In genomic region chr1:36502616-36503015, GRCh38 we compare ENCODE assay signal across 24 cellular contexts. TPM values are rescaled to one million over a fixed set of nuclear protein-coding genes. Genes with fewer than 3 reads are reported as not detected.
DNase-seq lines count a peak whose midpoint lies in the region; ATAC-seq, FAIRE-seq and TF ChIP-seq lines count a peak whose summit lies in the region.
"Had no signal": no experiment of that assay in that cellular context is flagged by ENCODE, and none has a peak within 500 bp of the region (broad histone marks: within the 10 kb centered on the region; RNA-seq: fewer than 3 reads in every experiment).

No MANE protein-coding gene starts in this region.

- FAIRE-seq in HepG2 (lab: Jason Lieb, UNC) = no peak
- FAIRE-seq in K562 (lab: Jason Lieb, UNC) = no peak
- FAIRE-seq: GM12891, GM18507, H1 had no signal

- TF ChIP-seq POLR2A in HepG2 (IDR thresholded peaks at IDR 0.05; ENCODE audit: insufficient read depth in 1 of 2, low read depth in 2 of 2, low read length in 2 of 2) (no peak), right lobe of liver (IDR thresholded peaks at IDR 0.05) (no peak), K562 (conservative IDR thresholded peaks at IDR 0.05) (no peak)

- no peaks in the 10 kb centered on the region for H3K9me3 Mint-ChIP-seq in GM23338
- H3K9me3 Mint-ChIP-seq: CD4-positive, alpha-beta memory T cell had no signal

- CTCF ChIA-PET in HepG2 (lab: Yijun Ruan, JAX; ENCODE audit: low intra/inter-chr PET ratio, low total read pairs) (no interaction called here), K562 (lab: Yijun Ruan, JAX; ENCODE audit: low intra/inter-chr PET ratio) (no interaction called here)

- H4K20me1 ChIP-seq in HepG2 (ENCODE audit: insufficient read depth, low read length) (no peaks in the 10 kb centered on the region), K562 (replicated peaks; ENCODE audit: control insufficient read depth, insufficient read depth, low read length) (no peaks in the 10 kb centered on the region), GM23338 (replicated peaks; ENCODE audit: insufficient read depth) (no peaks in the 10 kb centered on the region)

- H3K9ac ChIP-seq in HepG2 (ENCODE audit: insufficient read depth, low read depth, low read length) (no peak overlapping the region), K562 (ENCODE audit: insufficient read depth in 1 of 2, low read depth in 2 of 2, low read length in 2 of 2) (no peak overlapping the region)

- H3K9me1 ChIP-seq in K562 (ENCODE audit: control insufficient read depth, insufficient read depth, low read length) = no peaks in the 10 kb centered on the region

- no peaks in the 10 kb centered on the region for H3K36me3 ChIP-seq in HepG2 (replicated peaks in 1 of 2; ENCODE audit: control insufficient read depth in 1 of 2, insufficient read depth in 2 of 2, low read length in 2 of 2)
- H3K36me3 ChIP-seq in right lobe of liver = no peaks in the 10 kb centered on the region
- no peaks in the 10 kb centered on the region for H3K36me3 ChIP-seq in K562 (ENCODE audit: control insufficient read depth, insufficient read depth, low read length)
- no peaks in the 10 kb centered on the region for H3K36me3 ChIP-seq in GM23338 (ENCODE audit: insufficient read depth)

- 52% methylated on average over 2 of the region's 2 CpGs for WGBS in HepG2 (ENCODE audit: low lambda C conversion rate)
- WGBS in right lobe of liver (ENCODE audit: insufficient coverage, low coverage, low lambda C conversion rate, missing lambda C conversion rate) = 77% methylated on average over 2 of the region's 2 CpGs
- WGBS in K562 (ENCODE audit: insufficient coverage, low coverage, missing lambda C conversion rate) = 0% methylated on average over 2 of the region's 2 CpGs

- BruUV-seq in HepG2 (replicated peaks; lab: Mats Ljungman, UMichigan) = no TSS peak
- no TSS peak for BruUV-seq in K562 (replicated peaks; lab: Mats Ljungman, UMichigan)

- no peak for DNase-seq in HepG2 (ENCODE audit: low spot score)
- no peak for DNase-seq in right lobe of liver
- DNase-seq in K562 (ENCODE audit: extremely low read depth in 1 of 4, low spot score in 3 of 4) = no peak
- peak; percentile 14 for DNase-seq in mesenteric fat pad (ENCODE audit: low spot score)
- no peak for DNase-seq in NCI-H1417 (lab: John Stamatoyannopoulos, UW)
- no peak for DNase-seq in GM23338 (ENCODE audit: low spot score)
- DNase-seq: C1 segment of cervical spinal cord; Calu3; CD4-positive, alpha-beta memory T cell; COR-L47; DMS53; DMS79 treated with DMSO at 0.1 percent for 48 hours; GF-D8; H7; HCEC 1CT had no signal

- H3K27me3 Mint-ChIP-seq in GM23338 (ENCODE audit: insufficient read depth, low read depth, poor library complexity) = peaks cover 3% of the 10 kb centered on the region

- H3K27me3 ChIP-seq in HepG2 (ENCODE audit: control insufficient read depth in 1 of 2, insufficient read depth in 2 of 2, low read length in 2 of 2) = no peaks in the 10 kb centered on the region
- no peaks in the 10 kb centered on the region for H3K27me3 ChIP-seq in right lobe of liver
- H3K27me3 ChIP-seq in K562 (ENCODE audit: control insufficient read depth in 2 of 2, insufficient read depth in 2 of 2, low read length in 2 of 2) = peaks cover 5 to 7% of the 10 kb centered on the region in 2 experiments; a peak in 3 of 5 replicates
- peaks cover 2% of the 10 kb centered on the region; the same call in 1 of the 2 replicates for H3K27me3 ChIP-seq in GM23338 (ENCODE audit: insufficient read depth)

- H2AFZ ChIP-seq in HepG2 (ENCODE audit: low read length) = no peak overlapping the region
- H2AFZ ChIP-seq in K562 (ENCODE audit: low read depth, low read length) = no peak overlapping the region
- no peak overlapping the region for H2AFZ ChIP-seq in GM23338

- no peaks in the 10 kb centered on the region for H3K36me3 Mint-ChIP-seq in GM23338 (ENCODE audit: low read depth)
- H3K36me3 Mint-ChIP-seq: CD4-positive, alpha-beta memory T cell had no signal

- no peak for TF ChIP-seq RAD21 in HepG2 (CRISPR knock-in tag; IDR thresholded peaks at IDR 0.05)
- TF ChIP-seq RAD21 in K562 (CRISPR knock-in tag; conservative IDR thresholded peaks at IDR 0.05 in 1 of 2, IDR thresholded peaks at IDR 0.05 in 1 of 2) = no peak

- no peak overlapping the region for H3K27ac ChIP-seq in HepG2 (ENCODE audit: extremely low read length, insufficient read depth, low read length)
- H3K27ac ChIP-seq in right lobe of liver = no peak overlapping the region
- no peak overlapping the region for H3K27ac ChIP-seq in K562 (ENCODE audit: extremely low read depth, low read depth, low read length)
- H3K27ac ChIP-seq in GM23338 (ENCODE audit: low read depth) = no peak overlapping the region

- H3K4me1 ChIP-seq in HepG2 (ENCODE audit: insufficient read depth, low read length) (peaks cover 46% of the 10 kb centered on the region), right lobe of liver (no peaks in the 10 kb centered on the region), K562 (replicated peaks in 1 of 2; ENCODE audit: control insufficient read depth in 2 of 2, insufficient read depth in 2 of 2, low read length in 2 of 2) (no peaks in the 10 kb centered on the region; a peak in 1 of 5 replicates), GM23338 (ENCODE audit: insufficient read depth) (no peaks in the 10 kb centered on the region)

- no peak overlapping the region for H3K4me3 Mint-ChIP-seq in GM23338
- H3K4me3 Mint-ChIP-seq: CD4-positive, alpha-beta memory T cell had no signal

- TF ChIP-seq CTCF in HepG2 (CRISPR knock-in tag; IDR thresholded peaks at IDR 0.05) = no peak
- TF ChIP-seq CTCF in right lobe of liver (IDR thresholded peaks at IDR 0.05) = no peak
- no peak for TF ChIP-seq CTCF in K562 (IDR thresholded peaks at IDR 0.05 in 2 of 3, conservative IDR thresholded peaks at IDR 0.05 in 1 of 3; ENCODE audit: insufficient read depth in 2 of 3, low read depth in 1 of 3, low read length in 3 of 3)
- no peak for TF ChIP-seq CTCF in GM23338 (conservative IDR thresholded peaks at IDR 0.05; ENCODE audit: low read depth in 2 of 2)

- TF ChIP-seq EP300 in HepG2 (IDR thresholded peaks at IDR 0.05; ENCODE audit: low read depth in 2 of 2, low read length in 2 of 2) = no peak
- TF ChIP-seq EP300 in HepG2 (CRISPR knock-in tag; IDR thresholded peaks at IDR 0.05; ENCODE audit: borderline replicate concordance) = no peak
- no peak for TF ChIP-seq EP300 in K562 (IDR thresholded peaks at IDR 0.05; ENCODE audit: low read length)

- no peaks in the 10 kb centered on the region for H3F3A ChIP-seq in GM23338 (replicated peaks; ENCODE audit: low read depth)

- no peak overlapping the region for H3K27ac Mint-ChIP-seq in GM23338

- no peak for ATAC-seq in HepG2
- ATAC-seq in right lobe of liver = no peak
- ATAC-seq in K562 = no peak
- ATAC-seq in GM21529 (IDR thresholded peaks at IDR 0.05; ENCODE audit: unreplicated experiment) = no peak
- ATAC-seq in GM23338 = no peak

- H3K4me1 Mint-ChIP-seq in GM23338 = no peaks in the 10 kb centered on the region
- H3K4me1 Mint-ChIP-seq: CD4-positive, alpha-beta memory T cell had no signal

- in situ Hi-C loops in HepG2 (cut with HindIII; ENCODE audit: extremely low pct_ligation_motif_present, low pct_unique_long_range_greater_than_20kb) = no loop called here
- in situ Hi-C loops in K562 (cut with MboI) = no loop called here

- 0 out of 2 replicates have a peak overlapping the region, but pooled peaks have one; percentile 18 for H3K4me2 ChIP-seq in HepG2 (ENCODE audit: low read depth, low read length)
- no peak overlapping the region for H3K4me2 ChIP-seq in K562 (ENCODE audit: insufficient read depth, low read length)
- H3K4me2 ChIP-seq in GM23338 = no peak overlapping the region

- intact Hi-C loops in HepG2 (cut with micrococcal nuclease; ENCODE audit: unreplicated experiment) (no loop called here), right lobe of liver (cut with DNase I) (no loop called here), K562 (cut with micrococcal nuclease) (no loop called here)

- POLR2A ChIA-PET in HepG2 (lab: Yijun Ruan, JAX) (interaction anchor here (1.4 kb wide), 1 partner anchor 16 kb away, joined by 5 read pairs; no protein-coding TSS in a partner anchor), K562 (lab: Yijun Ruan, JAX) (interaction anchor here (0.6 to 1.6 kb wide), 4 partner anchors 15 to 1963 kb away, joined by 3 to 4 read pairs (median 3); no protein-coding TSS in a partner anchor)

- H3K79me2 ChIP-seq in HepG2 (ENCODE audit: insufficient read depth, low read length) (no peaks in the 10 kb centered on the region), K562 (ENCODE audit: control insufficient read depth, insufficient read depth, low read length) (no peaks in the 10 kb centered on the region), GM23338 (replicated peaks; ENCODE audit: insufficient read depth) (no peaks in the 10 kb centered on the region)

- H3K9me2 ChIP-seq in GM23338 (ENCODE audit: insufficient read depth) = no peaks in the 10 kb centered on the region

- H3K9me3 ChIP-seq in HepG2 (ENCODE audit: low read length) (no peaks in the 10 kb centered on the region), right lobe of liver (no peaks in the 10 kb centered on the region), K562 (replicated peaks; ENCODE audit: control insufficient read depth, insufficient read depth, low read depth, low read length) (no peaks in the 10 kb centered on the region)

- H3K4me3 ChIP-seq in HepG2 (replicated peaks in 1 of 3; ENCODE audit: insufficient read depth in 1 of 3, low read depth in 2 of 3, low read length in 3 of 3) (no peak overlapping the region), right lobe of liver (no peak overlapping the region), K562 (no peak overlapping the region), GM23338 (no peak overlapping the region)

RNA-seq across cellular contexts. Expression of gene CSF3R, which starts 19.9 kb away (rescaled TPM):
- total RNA-seq in HepG2 (2016; rRNA removed; fragmentation: Illumina TruSeq; extraction: Trizol) (3.5 and 11.9 TPM in 2 replicates), right lobe of liver (10 to 100 TPM in 3 of 6 experiments, 1 to 10 TPM in 3; 4.1 to 14.0 (median 9.5) TPM), K562 (2014; rRNA removed) (0.32 and 0.78 TPM in 2 replicates), K562 (2014; rRNA removed; fragmentation: Illumina TruSeq; extraction: Trizol) (0.03 and 0.22 TPM in 2 replicates), K562 (2015; rRNA removed; fragmentation: Illumina TruSeq; extraction: Trizol) (0.54 and 0.79 TPM in 2 replicates), K562 (2021) (0.25 and 0.71 TPM in 2 replicates), mesenteric fat pad (82.0 TPM)
- 2.8 and 3.1 TPM in 2 replicates for total RNA-seq in HepG2 (2016; cell fraction: cytosol; rRNA removed; fragmentation: Illumina TruSeq; extraction: Trizol; ENCODE audit: low read depth)
- 3.2 and 11.8 TPM in 2 replicates for total RNA-seq in HepG2 (2016; cell fraction: insoluble cytoplasmic fraction; rRNA removed; fragmentation: Illumina TruSeq; extraction: Trizol)
- 5.6 and 6.3 TPM in 2 replicates for total RNA-seq in HepG2 (2016; cell fraction: membrane; rRNA removed; fragmentation: Illumina TruSeq; extraction: Trizol)
- total RNA-seq in HepG2 (2016; cell fraction: nucleus; rRNA removed; fragmentation: Illumina TruSeq; extraction: Trizol) = 17.4 and 18.5 TPM in 2 replicates
- polyA plus RNA-seq in HepG2 (2011; rRNA removed) (28.8 and 45.4 TPM in 2 replicates), K562 (2011; rRNA removed) (0.21 and 0.57 TPM in 2 replicates), K562 (2014; fragmentation: Illumina TruSeq; extraction: Trizol) (0.40 and 0.48 TPM in 2 replicates), K562 (2014; fragmentation: Nextera tagmentation; extraction: Ambion mirVana) (under 1 TPM in 1 of 2 experiments, not detected in 1; 0.21 TPM), K562 (2014; rRNA removed) (0.50 and 0.86 TPM in 2 replicates), GM23338 (2016; fragmentation: Nextera tagmentation; extraction: Ambion mirVana) (not detected in 2 replicates)
- 14.7 and 16.4 TPM in 2 replicates for polyA plus RNA-seq in HepG2 (2011; cell fraction: cytosol; rRNA removed)
- 91.0 and 108 TPM in 2 replicates for polyA plus RNA-seq in HepG2 (2011; cell fraction: nucleus; rRNA removed)
- 30.0 and 40.7 TPM in 2 replicates for polyA plus RNA-seq in HepG2 (2012)
- 2.0 and 2.5 TPM in 2 replicates for polyA plus RNA-seq in HepG2 (2016; cell fraction: cytosol; fragmentation: Illumina TruSeq; extraction: Trizol; ENCODE audit: low read depth)
- polyA plus RNA-seq in HepG2 (2016; cell fraction: insoluble cytoplasmic fraction; fragmentation: Illumina TruSeq; extraction: Trizol; ENCODE audit: low read depth) = 5.0 and 5.6 TPM in 2 replicates
- polyA plus RNA-seq in HepG2 (2016; cell fraction: membrane; fragmentation: Illumina TruSeq; extraction: Trizol; ENCODE audit: low read depth) = 5.1 and 5.2 TPM in 2 replicates
- 40.8 and 46.3 TPM in 2 replicates for polyA plus RNA-seq in HepG2 (2016; cell fraction: nucleus; fragmentation: Illumina TruSeq; extraction: Trizol; ENCODE audit: insufficient read depth, low read depth)
- 1.5 and 20.2 TPM in 2 replicates for polyA minus RNA-seq in HepG2 (2011; rRNA and poly(A)+ RNA removed; ENCODE audit: low replicate concordance)
- 6.9 and 10.3 TPM in 2 replicates for polyA minus RNA-seq in HepG2 (2011; cell fraction: cytosol; rRNA and poly(A)+ RNA removed)
- polyA minus RNA-seq in HepG2 (2011; cell fraction: nucleus; rRNA and poly(A)+ RNA removed) = 28.3 and 40.9 TPM in 2 replicates
- total RNA-seq in K562 (2011; cell fraction: chromatin; rRNA removed; ENCODE audit: low replicate concordance) = 2.6 and 2.7 TPM in 2 replicates
- 1.5 and 2.0 TPM in 2 replicates for total RNA-seq in K562 (2011; cell fraction: nucleolus; rRNA removed)
- 0.95 and 1.7 TPM in 2 replicates for total RNA-seq in K562 (2011; cell fraction: nucleoplasm; rRNA removed)
- 0.18 and 0.35 TPM in 2 replicates for polyA plus RNA-seq in K562 (2011; cell fraction: cytosol; rRNA removed)
- 1.3 and 1.6 TPM in 2 replicates for polyA plus RNA-seq in K562 (2011; cell fraction: nucleus; rRNA removed)
- polyA plus RNA-seq in K562 (2012) = 0.92 and 13.0 TPM in 2 replicates
- 0.25 and 0.36 TPM in 2 replicates for polyA minus RNA-seq in K562 (2011; rRNA and poly(A)+ RNA removed)
- not detected in 2 replicates for polyA minus RNA-seq in K562 (2011; cell fraction: cytosol; rRNA and poly(A)+ RNA removed)
- 0.78 and 1.3 TPM in 2 replicates for polyA minus RNA-seq in K562 (2011; cell fraction: nucleus; rRNA and poly(A)+ RNA removed)
- total RNA-seq in GM23338 (2014; rRNA removed; shearing (Covaris generic)) = not detected in 2 replicates
- total RNA-seq: A172, A673, Calu3, Daoy, G401, H1 had no signal
- polyA plus RNA-seq: BJ; CD4-positive, alpha-beta memory T cell; H1 had no signal

RNA-seq across cellular contexts. Expression of gene MRPS15, which starts 38.4 kb away (rescaled TPM):
- total RNA-seq in HepG2 (2016; rRNA removed; fragmentation: Illumina TruSeq; extraction: Trizol) (113 and 137 TPM in 2 replicates), right lobe of liver (10 to 100 TPM; 44.9 to 63.6 (median 55.1) TPM), K562 (2014; rRNA removed) (209 and 251 TPM in 2 replicates), K562 (2014; rRNA removed; fragmentation: Illumina TruSeq; extraction: Trizol) (156 and 166 TPM in 2 replicates), K562 (2015; rRNA removed; fragmentation: Illumina TruSeq; extraction: Trizol) (148 and 156 TPM in 2 replicates), K562 (2021) (144 and 164 TPM in 2 replicates), mesenteric fat pad (83.4 TPM)
- total RNA-seq in HepG2 (2016; cell fraction: cytosol; rRNA removed; fragmentation: Illumina TruSeq; extraction: Trizol; ENCODE audit: low read depth) = 206 and 254 TPM in 2 replicates
- total RNA-seq in HepG2 (2016; cell fraction: insoluble cytoplasmic fraction; rRNA removed; fragmentation: Illumina TruSeq; extraction: Trizol) = 122 and 135 TPM in 2 replicates
- total RNA-seq in HepG2 (2016; cell fraction: membrane; rRNA removed; fragmentation: Illumina TruSeq; extraction: Trizol) = 170 and 207 TPM in 2 replicates
- total RNA-seq in HepG2 (2016; cell fraction: nucleus; rRNA removed; fragmentation: Illumina TruSeq; extraction: Trizol) = 55.2 and 55.8 TPM in 2 replicates
- polyA plus RNA-seq in HepG2 (2011; rRNA removed) (53.3 and 59.0 TPM in 2 replicates), K562 (2011; rRNA removed) (119 and 149 TPM in 2 replicates), K562 (2014; fragmentation: Illumina TruSeq; extraction: Trizol) (223 and 237 TPM in 2 replicates), K562 (2014; fragmentation: Nextera tagmentation; extraction: Ambion mirVana) (100 to 1,000 TPM in 1 of 2 experiments, 10 to 100 TPM in 1; 62.9 to 107 TPM), K562 (2014; rRNA removed) (250 and 286 TPM in 2 replicates), GM23338 (2016; fragmentation: Nextera tagmentation; extraction: Ambion mirVana) (311 and 312 TPM in 2 replicates)
- 63.3 and 64.9 TPM in 2 replicates for polyA plus RNA-seq in HepG2 (2011; cell fraction: cytosol; rRNA removed)
- polyA plus RNA-seq in HepG2 (2011; cell fraction: nucleus; rRNA removed) = 32.6 and 45.2 TPM in 2 replicates
- polyA plus RNA-seq in HepG2 (2012) = 46.7 and 60.7 TPM in 2 replicates
- polyA plus RNA-seq in HepG2 (2016; cell fraction: cytosol; fragmentation: Illumina TruSeq; extraction: Trizol; ENCODE audit: low read depth) = 258 and 349 TPM in 2 replicates
- 167 TPM in 2 replicates for polyA plus RNA-seq in HepG2 (2016; cell fraction: insoluble cytoplasmic fraction; fragmentation: Illumina TruSeq; extraction: Trizol; ENCODE audit: low read depth)
- 198 and 246 TPM in 2 replicates for polyA plus RNA-seq in HepG2 (2016; cell fraction: membrane; fragmentation: Illumina TruSeq; extraction: Trizol; ENCODE audit: low read depth)
- polyA plus RNA-seq in HepG2 (2016; cell fraction: nucleus; fragmentation: Illumina TruSeq; extraction: Trizol; ENCODE audit: insufficient read depth, low read depth) = 109 and 110 TPM in 2 replicates
- polyA minus RNA-seq in HepG2 (2011; rRNA and poly(A)+ RNA removed; ENCODE audit: low replicate concordance) = 12.8 and 22.8 TPM in 2 replicates
- polyA minus RNA-seq in HepG2 (2011; cell fraction: cytosol; rRNA and poly(A)+ RNA removed) = 16.6 and 17.9 TPM in 2 replicates
- 21.8 and 27.1 TPM in 2 replicates for polyA minus RNA-seq in HepG2 (2011; cell fraction: nucleus; rRNA and poly(A)+ RNA removed)
- 49.1 and 50.5 TPM in 2 replicates for total RNA-seq in K562 (2011; cell fraction: chromatin; rRNA removed; ENCODE audit: low replicate concordance)
- 46.1 and 55.5 TPM in 2 replicates for total RNA-seq in K562 (2011; cell fraction: nucleolus; rRNA removed)
- total RNA-seq in K562 (2011; cell fraction: nucleoplasm; rRNA removed) = 59.8 and 81.0 TPM in 2 replicates
- polyA plus RNA-seq in K562 (2011; cell fraction: cytosol; rRNA removed) = 89.3 and 95.0 TPM in 2 replicates
- 47.9 and 56.5 TPM in 2 replicates for polyA plus RNA-seq in K562 (2011; cell fraction: nucleus; rRNA removed)
- 112 and 119 TPM in 2 replicates for polyA plus RNA-seq in K562 (2012)
- 79.2 and 97.3 TPM in 2 replicates for polyA minus RNA-seq in K562 (2011; rRNA and poly(A)+ RNA removed)
- polyA minus RNA-seq in K562 (2011; cell fraction: cytosol; rRNA and poly(A)+ RNA removed) = 31.1 and 33.4 TPM in 2 replicates
- 15.9 and 31.7 TPM in 2 replicates for polyA minus RNA-seq in K562 (2011; cell fraction: nucleus; rRNA and poly(A)+ RNA removed)
- 86.4 and 105 TPM in 2 replicates for total RNA-seq in GM23338 (2014; rRNA removed; shearing (Covaris generic))

RNA-seq across cellular contexts. Expression of gene OSCP1, which starts 52.4 kb away (rescaled TPM):
- total RNA-seq in HepG2 (2016; rRNA removed; fragmentation: Illumina TruSeq; extraction: Trizol) (0.60 and 0.86 TPM in 2 replicates), right lobe of liver (1 to 10 TPM in 5 of 6 experiments, under 1 TPM in 1; 0.40 to 4.9 (median 1.7) TPM), K562 (2014; rRNA removed) (0.36 TPM in 1 of 2 replicates, not detected in the other), K562 (2014; rRNA removed; fragmentation: Illumina TruSeq; extraction: Trizol) (not detected in 2 replicates), K562 (2015; rRNA removed; fragmentation: Illumina TruSeq; extraction: Trizol) (0.40 TPM in 1 of 2 replicates, not detected in the other), K562 (2021) (not detected in 2 replicates), mesenteric fat pad (7.0 TPM)
- 0.71 and 1.1 TPM in 2 replicates for total RNA-seq in HepG2 (2016; cell fraction: cytosol; rRNA removed; fragmentation: Illumina TruSeq; extraction: Trizol; ENCODE audit: low read depth)
- 1.0 and 1.6 TPM in 2 replicates for total RNA-seq in HepG2 (2016; cell fraction: insoluble cytoplasmic fraction; rRNA removed; fragmentation: Illumina TruSeq; extraction: Trizol)
- total RNA-seq in HepG2 (2016; cell fraction: membrane; rRNA removed; fragmentation: Illumina TruSeq; extraction: Trizol) = 0.72 and 1.4 TPM in 2 replicates
- total RNA-seq in HepG2 (2016; cell fraction: nucleus; rRNA removed; fragmentation: Illumina TruSeq; extraction: Trizol) = 0.34 and 1.4 TPM in 2 replicates
- polyA plus RNA-seq in HepG2 (2011; rRNA removed) (0.84 and 0.85 TPM in 2 replicates), K562 (2011; rRNA removed) (0.12 and 0.15 TPM in 2 replicates), K562 (2014; fragmentation: Illumina TruSeq; extraction: Trizol) (0.22 and 0.30 TPM in 2 replicates), K562 (2014; fragmentation: Nextera tagmentation; extraction: Ambion mirVana) (not detected), K562 (2014; rRNA removed) (not detected in 2 replicates), GM23338 (2016; fragmentation: Nextera tagmentation; extraction: Ambion mirVana) (2.6 and 3.0 TPM in 2 replicates)
- 0.46 and 0.48 TPM in 2 replicates for polyA plus RNA-seq in HepG2 (2011; cell fraction: cytosol; rRNA removed)
- polyA plus RNA-seq in HepG2 (2011; cell fraction: nucleus; rRNA removed) = 0.23 and 0.93 TPM in 2 replicates
- 1.3 TPM in 2 replicates for polyA plus RNA-seq in HepG2 (2012)
- polyA plus RNA-seq in HepG2 (2016; cell fraction: cytosol; fragmentation: Illumina TruSeq; extraction: Trizol; ENCODE audit: low read depth) = 0.35 and 0.55 TPM in 2 replicates
- 0.72 and 0.93 TPM in 2 replicates for polyA plus RNA-seq in HepG2 (2016; cell fraction: insoluble cytoplasmic fraction; fragmentation: Illumina TruSeq; extraction: Trizol; ENCODE audit: low read depth)
- polyA plus RNA-seq in HepG2 (2016; cell fraction: membrane; fragmentation: Illumina TruSeq; extraction: Trizol; ENCODE audit: low read depth) = 0.69 and 1.2 TPM in 2 replicates
- 1.1 and 1.4 TPM in 2 replicates for polyA plus RNA-seq in HepG2 (2016; cell fraction: nucleus; fragmentation: Illumina TruSeq; extraction: Trizol; ENCODE audit: insufficient read depth, low read depth)
- polyA minus RNA-seq in HepG2 (2011; rRNA and poly(A)+ RNA removed; ENCODE audit: low replicate concordance) = 0.56 and 3.7 TPM in 2 replicates
- polyA minus RNA-seq in HepG2 (2011; cell fraction: cytosol; rRNA and poly(A)+ RNA removed) = 0.62 TPM in 1 of 2 replicates, not detected in the other
- 1.4 and 2.0 TPM in 2 replicates for polyA minus RNA-seq in HepG2 (2011; cell fraction: nucleus; rRNA and poly(A)+ RNA removed)
- total RNA-seq in K562 (2011; cell fraction: chromatin; rRNA removed; ENCODE audit: low replicate concordance) = 0.74 TPM in 1 of 2 replicates, not detected in the other
- total RNA-seq in K562 (2011; cell fraction: nucleolus; rRNA removed) = not detected in 2 replicates
- not detected in 2 replicates for total RNA-seq in K562 (2011; cell fraction: nucleoplasm; rRNA removed)
- polyA plus RNA-seq in K562 (2011; cell fraction: cytosol; rRNA removed) = 0.35 TPM in 1 of 2 replicates, not detected in the other
- polyA plus RNA-seq in K562 (2011; cell fraction: nucleus; rRNA removed) = 0.46 TPM in 1 of 2 replicates, not detected in the other
- 0.42 and 0.50 TPM in 2 replicates for polyA plus RNA-seq in K562 (2012)
- polyA minus RNA-seq in K562 (2011; rRNA and poly(A)+ RNA removed) = not detected in 2 replicates
- not detected in 2 replicates for polyA minus RNA-seq in K562 (2011; cell fraction: cytosol; rRNA and poly(A)+ RNA removed)
- 0.33 TPM in 1 of 2 replicates, not detected in the other for polyA minus RNA-seq in K562 (2011; cell fraction: nucleus; rRNA and poly(A)+ RNA removed)
- total RNA-seq in GM23338 (2014; rRNA removed; shearing (Covaris generic)) = 0.58 and 2.2 TPM in 2 replicates

Comparison
In these comparisons a context has a peak if more than half of its experiments do, and no peak if none do; other contexts are left out.
1. Of the 241 proteins assayed by ChIP-seq in both HepG2 and K562: peak only in HepG2: none; only in K562: none; in both: ZNF121; in neither: 240.